12 cellular contexts compared by ENCODE assay signal in the genomic region with DNA sequence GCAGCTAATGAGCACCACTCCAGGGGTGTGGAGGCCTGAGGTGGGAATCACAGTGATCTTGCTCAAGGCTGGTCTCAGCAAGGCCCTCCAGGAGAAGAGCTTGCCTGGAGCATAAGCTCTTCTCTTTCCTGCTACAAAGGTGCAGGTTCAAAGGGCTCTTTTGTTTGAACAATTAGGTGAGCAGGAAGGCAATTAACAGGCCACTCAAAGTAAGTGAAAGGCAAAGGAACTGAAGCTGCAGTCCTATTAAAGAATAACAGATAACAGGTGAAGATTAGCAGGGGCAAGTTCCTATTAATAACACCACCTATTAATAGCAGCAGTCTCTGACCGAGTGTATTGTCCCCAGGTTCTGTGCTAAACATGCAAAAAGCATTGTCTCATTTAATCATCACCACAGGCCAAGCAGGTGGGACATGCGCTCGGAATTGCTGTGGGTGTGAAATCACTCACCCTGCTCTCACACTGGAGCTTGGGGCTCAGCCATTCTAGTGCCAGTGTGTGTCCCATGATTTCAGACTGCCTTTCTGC.
DNase-seq lines count a peak whose midpoint lies in the region; ATAC-seq, FAIRE-seq and TF ChIP-seq lines count a peak whose summit lies in the region.
"Had no signal": no experiment of that assay in that cellular context is flagged by ENCODE, and none has a peak within 500 bp of the region (broad histone marks: within the 10 kb centered on the region; RNA-seq: fewer than 3 reads in every experiment).

No MANE protein-coding gene starts in this region.

- ATAC-seq in GM21737 (IDR thresholded peaks at IDR 0.05; ENCODE audit: unreplicated experiment) (peak; percentile 73), HepG2 (peak; percentile 82), PC-3 (no peak), GM19035 (IDR thresholded peaks at IDR 0.05; ENCODE audit: unreplicated experiment) (no peak)
- ATAC-seq: naive thymus-derived CD8-positive, alpha-beta T cell; Panc1 had no signal

- BruUV-seq in HepG2 (replicated peaks; lab: Mats Ljungman, UMichigan) (no TSS peak), PC-3 (replicated peaks; lab: Mats Ljungman, UMichigan) (no TSS peak)

- FAIRE-seq in GM18507 (lab: Jason Lieb, UNC): peak; percentile 97
- FAIRE-seq in HepG2 (lab: Jason Lieb, UNC): peak; percentile 93
- FAIRE-seq: bronchial epithelial cell had no signal

- TF ChIP-seq RAD21 in HepG2 (CRISPR knock-in tag; IDR thresholded peaks at IDR 0.05): no peak

- POLR2A ChIA-PET in HepG2 (lab: Yijun Ruan, JAX): interaction anchor here (0.8 to 4.4 kb wide), 7 partner anchors 9 to 26 kb away, joined by 3 to 44 read pairs (median 7); no protein-coding TSS in a partner anchor
- POLR2A ChIA-PET in PC-3 (lab: Charles Lee; ENCODE audit: unreplicated experiment): no interaction called here

- H3K9me3 ChIP-seq in HepG2 (ENCODE audit: low read length) (no peaks in the 10 kb centered on the region), PC-3 (ENCODE audit: low read length) (no peaks in the 10 kb centered on the region)

- TF ChIP-seq CTCF in HepG2 (CRISPR knock-in tag; IDR thresholded peaks at IDR 0.05): no peak
- no peak for TF ChIP-seq CTCF in PC-3 (conservative IDR thresholded peaks at IDR 0.05; ENCODE audit: low read depth, low read length)

- H3K36me3 ChIP-seq in HepG2 (replicated peaks in 1 of 2; ENCODE audit: control insufficient read depth in 1 of 2, insufficient read depth in 2 of 2, low read length in 2 of 2): no peaks in the 10 kb centered on the region
- H3K36me3 ChIP-seq in PC-3 (ENCODE audit: low read depth, low read length): no peaks in the 10 kb centered on the region

- no peak for TF ChIP-seq POLR2A in HepG2 (IDR thresholded peaks at IDR 0.05; ENCODE audit: insufficient read depth in 1 of 2, low read depth in 2 of 2, low read length in 2 of 2)

- 50% methylated on average over 3 of the region's 3 CpGs for WGBS in HepG2 (ENCODE audit: low lambda C conversion rate)

- in situ Hi-C loops in HepG2 (cut with HindIII; ENCODE audit: extremely low pct_ligation_motif_present, low pct_unique_long_range_greater_than_20kb): no loop called here

- CTCF ChIA-PET in HepG2 (lab: Yijun Ruan, JAX; ENCODE audit: low intra/inter-chr PET ratio, low total read pairs): no interaction called here
- CTCF ChIA-PET in PC-3 (lab: Charles Lee): no interaction called here

- H4K20me1 ChIP-seq in HepG2 (ENCODE audit: insufficient read depth, low read length) (no peaks in the 10 kb centered on the region), PC-3 (ENCODE audit: low read length) (no peaks in the 10 kb centered on the region)

- intact Hi-C loops in HepG2 (cut with micrococcal nuclease; ENCODE audit: unreplicated experiment) (no loop called here), PC-3 (cut with micrococcal nuclease) (no loop called here)

- H2AFZ ChIP-seq in HepG2 (ENCODE audit: low read length) (no peak overlapping the region), PC-3 (ENCODE audit: low read length) (no peak overlapping the region)

- TF ChIP-seq EP300 in HepG2 (IDR thresholded peaks at IDR 0.05; ENCODE audit: low read depth in 2 of 2, low read length in 2 of 2) (peak in 1 of 2 experiments; percentile 60; a peak in 1 of 4 replicates), HepG2 (CRISPR knock-in tag; IDR thresholded peaks at IDR 0.05; ENCODE audit: borderline replicate concordance) (no peak)

- H3K9me2 ChIP-seq in PC-3 (replicated peaks; ENCODE audit: low read length): no peaks in the 10 kb centered on the region

- H3K27ac ChIP-seq in HepG2 (ENCODE audit: extremely low read length, insufficient read depth, low read length): peak overlapping the region; percentile 53
- H3K27ac ChIP-seq in PC-3 (ENCODE audit: low read length): no peak overlapping the region
- H3K27ac ChIP-seq: C4-2B had no signal

- H3K79me2 ChIP-seq in HepG2 (ENCODE audit: insufficient read depth, low read length) (no peaks in the 10 kb centered on the region), PC-3 (ENCODE audit: low read length) (no peaks in the 10 kb centered on the region)

- H3K27me3 ChIP-seq in HepG2 (ENCODE audit: control insufficient read depth in 1 of 2, insufficient read depth in 2 of 2, low read length in 2 of 2) (no peaks in the 10 kb centered on the region), PC-3 (ENCODE audit: low read length) (peaks cover 17% of the 10 kb centered on the region)

- H3K9ac ChIP-seq in HepG2 (ENCODE audit: insufficient read depth, low read depth, low read length) (no peak overlapping the region), PC-3 (ENCODE audit: low read length) (no peak overlapping the region)

- H3F3A ChIP-seq in PC-3 (ENCODE audit: low read length, unreplicated experiment): no peaks in the 10 kb centered on the region

- H3K4me2 ChIP-seq in HepG2 (ENCODE audit: low read depth, low read length): peak overlapping the region; percentile 25
- no peak overlapping the region for H3K4me2 ChIP-seq in PC-3 (ENCODE audit: low read length)

- DNase-seq in GM18507 (ENCODE audit: extremely low spot score, insufficient read length, low read depth): no peak
- DNase-seq in HT-29 (ENCODE audit: low spot score): peak; percentile 66
- DNase-seq in HepG2 (ENCODE audit: low spot score): peak; percentile 70
- no peak for DNase-seq in PC-3
- DNase-seq in SIG-M5 (lab: John Stamatoyannopoulos, UW): no peak
- DNase-seq in nucleus accumbens (lab: John Stamatoyannopoulos, UW): no peak
- DNase-seq: naive thymus-derived CD8-positive, alpha-beta T cell had no signal

- H3K4me1 ChIP-seq in HepG2 (ENCODE audit: insufficient read depth, low read length): peaks cover 57% of the 10 kb centered on the region
- no peaks in the 10 kb centered on the region for H3K4me1 ChIP-seq in PC-3 (ENCODE audit: insufficient read depth, low read length)

- H3K4me3 ChIP-seq in HepG2 (replicated peaks in 1 of 3; ENCODE audit: insufficient read depth in 1 of 3, low read depth in 2 of 3, low read length in 3 of 3) (0 out of 6 replicates have a peak overlapping the region, but pooled peaks of 1 of the 3 experiments have one; percentile 9), PC-3 (ENCODE audit: low read length) (no peak overlapping the region)

TF ChIP-seq in HepG2, 621 proteins besides CTCF, POLR2A, EP300 and RAD21 (continues in another document):
- TF ChIP-seq, protein P1, sequence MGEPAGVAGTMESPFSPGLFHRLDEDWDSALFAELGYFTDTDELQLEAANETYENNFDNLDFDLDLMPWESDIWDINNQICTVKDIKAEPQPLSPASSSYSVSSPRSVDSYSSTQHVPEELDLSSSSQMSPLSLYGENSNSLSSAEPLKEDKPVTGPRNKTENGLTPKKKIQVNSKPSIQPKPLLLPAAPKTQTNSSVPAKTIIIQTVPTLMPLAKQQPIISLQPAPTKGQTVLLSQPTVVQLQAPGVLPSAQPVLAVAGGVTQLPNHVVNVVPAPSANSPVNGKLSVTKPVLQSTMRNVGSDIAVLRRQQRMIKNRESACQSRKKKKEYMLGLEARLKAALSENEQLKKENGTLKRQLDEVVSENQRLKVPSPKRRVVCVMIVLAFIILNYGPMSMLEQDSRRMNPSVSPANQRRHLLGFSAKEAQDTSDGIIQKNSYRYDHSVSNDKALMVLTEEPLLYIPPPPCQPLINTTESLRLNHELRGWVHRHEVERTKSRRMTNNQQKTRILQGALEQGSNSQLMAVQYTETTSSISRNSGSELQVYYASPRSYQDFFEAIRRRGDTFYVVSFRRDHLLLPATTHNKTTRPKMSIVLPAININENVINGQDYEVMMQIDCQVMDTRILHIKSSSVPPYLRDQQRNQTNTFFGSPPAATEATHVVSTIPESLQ (CRISPR knock-in tag; conservative IDR thresholded peaks at IDR 0.05): no peak
- TF ChIP-seq KDM1A (CRISPR knock-in tag; IDR thresholded peaks at IDR 0.05): no peak
- TF ChIP-seq TBX2 (CRISPR knock-in tag; IDR thresholded peaks at IDR 0.05; ENCODE audit: borderline replicate concordance): peak; percentile 93
- no peak for TF ChIP-seq MAF1 (CRISPR knock-in tag; IDR thresholded peaks at IDR 0.05; ENCODE audit: borderline replicate concordance)
- no peak for TF ChIP-seq AKAP8 (CRISPR knock-in tag; IDR thresholded peaks at IDR 0.05)
- no peak for TF ChIP-seq ZNF317 (CRISPR knock-in tag; IDR thresholded peaks at IDR 0.05)
- TF ChIP-seq, protein P2, sequence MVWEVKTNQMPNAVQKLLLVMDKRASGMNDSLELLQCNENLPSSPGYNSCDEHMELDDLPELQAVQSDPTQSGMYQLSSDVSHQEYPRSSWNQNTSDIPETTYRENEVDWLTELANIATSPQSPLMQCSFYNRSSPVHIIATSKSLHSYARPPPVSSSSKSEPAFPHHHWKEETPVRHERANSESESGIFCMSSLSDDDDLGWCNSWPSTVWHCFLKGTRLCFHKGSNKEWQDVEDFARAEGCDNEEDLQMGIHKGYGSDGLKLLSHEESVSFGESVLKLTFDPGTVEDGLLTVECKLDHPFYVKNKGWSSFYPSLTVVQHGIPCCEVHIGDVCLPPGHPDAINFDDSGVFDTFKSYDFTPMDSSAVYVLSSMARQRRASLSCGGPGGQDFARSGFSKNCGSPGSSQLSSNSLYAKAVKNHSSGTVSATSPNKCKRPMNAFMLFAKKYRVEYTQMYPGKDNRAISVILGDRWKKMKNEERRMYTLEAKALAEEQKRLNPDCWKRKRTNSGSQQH (CRISPR knock-in tag; IDR thresholded peaks at IDR 0.05; ENCODE audit: low read depth): no peak
- TF ChIP-seq MLLT10 (CRISPR knock-in tag; IDR thresholded peaks at IDR 0.05): no peak
- TF ChIP-seq JUNB (CRISPR knock-in tag; IDR thresholded peaks at IDR 0.05; ENCODE audit: borderline replicate concordance): no peak
- TF ChIP-seq, protein P3, sequence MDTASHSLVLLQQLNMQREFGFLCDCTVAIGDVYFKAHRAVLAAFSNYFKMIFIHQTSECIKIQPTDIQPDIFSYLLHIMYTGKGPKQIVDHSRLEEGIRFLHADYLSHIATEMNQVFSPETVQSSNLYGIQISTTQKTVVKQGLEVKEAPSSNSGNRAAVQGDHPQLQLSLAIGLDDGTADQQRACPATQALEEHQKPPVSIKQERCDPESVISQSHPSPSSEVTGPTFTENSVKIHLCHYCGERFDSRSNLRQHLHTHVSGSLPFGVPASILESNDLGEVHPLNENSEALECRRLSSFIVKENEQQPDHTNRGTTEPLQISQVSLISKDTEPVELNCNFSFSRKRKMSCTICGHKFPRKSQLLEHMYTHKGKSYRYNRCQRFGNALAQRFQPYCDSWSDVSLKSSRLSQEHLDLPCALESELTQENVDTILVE (CRISPR knock-in tag; IDR thresholded peaks at IDR 0.05): no peak
- peak; percentile 38; the same call in 1 of the 2 replicates for TF ChIP-seq ZFX (CRISPR knock-in tag; IDR thresholded peaks at IDR 0.05; ENCODE audit: low read depth)
- TF ChIP-seq CREB1 (IDR thresholded peaks at IDR 0.05): no peak
- TF ChIP-seq CREB1 (CRISPR knock-in tag; IDR thresholded peaks at IDR 0.05): no peak
- TF ChIP-seq ZNF253 (CRISPR knock-in tag; IDR thresholded peaks at IDR 0.05; ENCODE audit: borderline replicate concordance): no peak
- no peak for TF ChIP-seq ARNT (IDR thresholded peaks at IDR 0.05)

Comparison
In these comparisons a context has a peak if more than half of its experiments do, and no peak if none do; other contexts are left out.
1. DNase-seq: peak in HT-29 (single experiment) and HepG2 (single experiment); none in GM18507 (single experiment), PC-3 (single experiment), SIG-M5 (single experiment) and nucleus accumbens (0 of 56).
2. ATAC-seq: peak in GM21737 (single experiment) and HepG2 (single experiment); none in PC-3 (single experiment) and GM19035 (single experiment).